ENCODE assay signal across 8 cellular contexts in genomic region chr10:49115015-49115795, GRCh38. TPM values are rescaled to one million over a fixed set of nuclear protein-coding genes. Genes with fewer than 3 reads are reported as not detected.
DNase-seq lines count a peak whose midpoint lies in the region; ATAC-seq and TF ChIP-seq lines count a peak whose summit lies in the region.

VSTM4 (minus strand) TSS chr10:49115522; CDS start chr10:49115485, 37 bp downstream.

- no peak within 1 kb of the TSS for H4K8ac ChIP-seq in H9 (replicated peaks; ENCODE audit: insufficient read length, low read depth, low read length)

- peak within 1 kb of the TSS; percentile 88 for H3K4me2 ChIP-seq in H9 (ENCODE audit: insufficient read depth, insufficient read length, low read length)

- intact Hi-C loops in gastrocnemius medialis (cut with DNase I; ENCODE audit: low total_unique reads): loop anchor here (10.0 kb wide), 1 partner anchor 130 kb away; no protein-coding TSS in a partner anchor

- peak within 1 kb of the TSS; percentile 71 for H3K18ac ChIP-seq in H9 (ENCODE audit: insufficient read length, low read depth, low read length)

- peak; percentile 60 for ATAC-seq in gastrocnemius medialis
- ATAC-seq in GM18517 (IDR thresholded peaks at IDR 0.05; ENCODE audit: unreplicated experiment): no peak
- no peak for ATAC-seq in HG02938 (IDR thresholded peaks at IDR 0.05; ENCODE audit: unreplicated experiment)

- no peak within 1 kb of the TSS for H4K5ac ChIP-seq in H9 (ENCODE audit: insufficient read length, low read depth, low read length)

- no peak within 1 kb of the TSS for H3K27ac Mint-ChIP-seq in H9

- H3K4me1 Mint-ChIP-seq in H9: peaks cover 5 to 7% of the 10 kb centered on the region in 2 experiments; a peak in 2 of 4 replicates

- H3K4me3 ChIP-seq in ACC112 (ENCODE audit: low read depth, low read length): peak within 1 kb of the TSS; percentile 84
- H3K4me3 ChIP-seq in astrocyte of the spinal cord (ENCODE audit: low read depth, low read length): peak within 1 kb of the TSS; percentile 52
- H3K4me3 ChIP-seq in iPS-11a (ENCODE audit: low read depth, low read length): peak within 1 kb of the TSS; percentile 39
- H3K4me3 ChIP-seq in gastrocnemius medialis: peak within 1 kb of the TSS; percentile 55 to 70 (median 62)

- H3K56ac ChIP-seq in H9 (ENCODE audit: insufficient read length, low read depth, low read length): no peak within 1 kb of the TSS

- no peaks in the 10 kb centered on the region for H3K27me3 ChIP-seq in ACC112 (ENCODE audit: insufficient read depth, low read length)
- no peaks in the 10 kb centered on the region; the same call in 1 of the 2 replicates for H3K27me3 ChIP-seq in H9 (ENCODE audit: insufficient read depth, low read length)
- no peaks in the 10 kb centered on the region for H3K27me3 ChIP-seq in gastrocnemius medialis

- H3K4me1 ChIP-seq in ACC112 (ENCODE audit: control insufficient read depth, insufficient read depth, low read length, unreplicated experiment): no peaks in the 10 kb centered on the region
- no peaks in the 10 kb centered on the region for H3K4me1 ChIP-seq in H9 (ENCODE audit: insufficient read depth, low read length)
- H3K4me1 ChIP-seq in gastrocnemius medialis: peaks cover 8 to 12% of the 10 kb centered on the region in 2 donors

- H3K23me2 ChIP-seq in H9 (ENCODE audit: insufficient read length, low read depth, low read length, poor library complexity, severe bottlenecking): peaks cover 5% of the 10 kb centered on the region

- no peaks in the 10 kb centered on the region for H3K79me1 ChIP-seq in H9 (ENCODE audit: insufficient read depth, low read depth, low read length, poor library complexity, severe bottlenecking)

- in situ Hi-C loops in astrocyte of the spinal cord (cut with HindIII; ENCODE audit: low sequenced_read_pairs) (no loop called here), gastrocnemius medialis (cut with MboI; ENCODE audit: low sequenced_read_pairs in 4 of 4) (no loop called here)

- TF ChIP-seq POLR2A in gastrocnemius medialis (IDR thresholded peaks at IDR 0.05): peak in 1 of 2 donors; percentile 33

- no peak within 1 kb of the TSS for H3T11ph ChIP-seq in H9 (ENCODE audit: low read length)

- peak within 1 kb of the TSS; percentile 89 for H2AFZ ChIP-seq in ACC112 (ENCODE audit: low read length, unreplicated experiment)
- no peak within 1 kb of the TSS for H2AFZ ChIP-seq in H9 (ENCODE audit: low read length)

- H4K20me1 ChIP-seq in H9 (ENCODE audit: control insufficient read depth, insufficient read depth, insufficient read length): no peaks in the 10 kb centered on the region

- H3K14ac ChIP-seq in H9 (ENCODE audit: insufficient read depth, low read length): 0 out of 2 replicates have a peak within 1 kb of the TSS, but pooled peaks have one; percentile 8

- H2BK20ac ChIP-seq in H9 (ENCODE audit: low read depth, low read length, poor library complexity, severe bottlenecking): no peak within 1 kb of the TSS

- H4K91ac ChIP-seq in H9 (ENCODE audit: insufficient read length, low read depth, low read length): no peak within 1 kb of the TSS

- TF ChIP-seq CTCF in H9 (conservative IDR thresholded peaks at IDR 0.05) (no peak), astrocyte of the spinal cord (IDR thresholded peaks at IDR 0.05; ENCODE audit: low read depth, low read length) (no peak), gastrocnemius medialis (IDR thresholded peaks at IDR 0.05 in 4 of 5, conservative IDR thresholded peaks at IDR 0.05 in 1 of 5) (no peak)

- no CpG with 5 or more reads among the region's 95 CpGs for WGBS in H9 (ENCODE audit: extremely low coverage, insufficient read length, low lambda C conversion rate)

- no peak within 1 kb of the TSS for H2BK120ac ChIP-seq in H9 (ENCODE audit: low read depth, low read length, poor library complexity, severe bottlenecking)

- H3K27me3 Mint-ChIP-seq in H9 (ENCODE audit: low read depth): peaks cover 34% of the 10 kb centered on the region

- H3K9me3 Mint-ChIP-seq in H9: no peaks in the 10 kb centered on the region

- H3K79me2 ChIP-seq in ACC112 (ENCODE audit: control insufficient read depth, insufficient read depth, low read length, unreplicated experiment) (no peaks in the 10 kb centered on the region), H9 (ENCODE audit: insufficient read depth, low read length) (no peaks in the 10 kb centered on the region)

- DNase-seq in H9 (peak; percentile 32), astrocyte of the spinal cord (ENCODE audit: low read depth, low spot score) (peak; percentile 55), gastrocnemius medialis (no peak)
- DNase-seq in stimulated activated CD4-positive, alpha-beta T cell treated with anti-CD3 and anti-CD28 coated beads, Interleukin-15, amount 100 ng/mL, for 24 hours: no peak

- no peaks in the 10 kb centered on the region for H3K36me3 Mint-ChIP-seq in H9 (ENCODE audit: insufficient read depth in 1 of 3, low read depth in 3 of 3)

- H3K27ac ChIP-seq in ACC112 (ENCODE audit: low read depth, low read length) (peak within 1 kb of the TSS; percentile 27; the same call in 1 of the 2 replicates), H9 (ENCODE audit: insufficient read length, low read depth, low read length) (no peak within 1 kb of the TSS), gastrocnemius medialis (peak within 1 kb of the TSS; percentile 50 to 69 (median 60))

- no peak within 1 kb of the TSS for H2BK12ac ChIP-seq in H9 (ENCODE audit: insufficient read length, low read depth, low read length)

- no peak within 1 kb of the TSS for H3K23ac ChIP-seq in H9 (ENCODE audit: insufficient read length, low read depth, low read length)

- H3K4me3 Mint-ChIP-seq in H9: peak within 1 kb of the TSS; percentile 69 to 85

- H3K36me3 ChIP-seq in ACC112 (ENCODE audit: insufficient read depth, low read length) (no peaks in the 10 kb centered on the region), gastrocnemius medialis (no peaks in the 10 kb centered on the region)

- no peak within 1 kb of the TSS for H2BK15ac ChIP-seq in H9 (ENCODE audit: low read depth, low read length)

- no peak within 1 kb of the TSS for H2BK5ac ChIP-seq in H9 (ENCODE audit: insufficient read length, low read length)

- H2AK5ac ChIP-seq in H9 (ENCODE audit: insufficient read length, low read length): no peak within 1 kb of the TSS

- no peak within 1 kb of the TSS for H3K4ac ChIP-seq in H9 (ENCODE audit: low read depth, low read length)

- H3K9me3 ChIP-seq in H9 (ENCODE audit: control insufficient read depth, low read depth, low read length) (no peaks in the 10 kb centered on the region), gastrocnemius medialis (no peaks in the 10 kb centered on the region)

- peak within 1 kb of the TSS; percentile 4 for H3K9ac ChIP-seq in H9 (ENCODE audit: extremely low read depth, insufficient read length, low read length)

RNA-seq across cellular contexts. Expression of gene VSTM4, which starts in this region (rescaled TPM):
- total RNA-seq in H9 (2021) (0.35 and 0.44 TPM in 2 replicates), gastrocnemius medialis (1 to 10 TPM; 1.8 to 4.0 (median 2.6) TPM)

Comparison
In these comparisons a context has a peak if more than half of its experiments do, and no peak if none do; other contexts are left out.
1. Peak in DNase-seq, H3K9ac ChIP-seq and H3K4me2 ChIP-seq in H9; RNA of the gene not detected or under 1 TPM.
2. ATAC-seq: peak in gastrocnemius medialis (2 of 2); none in GM18517 (single experiment) and HG02938 (single experiment).
3. Peak in every context shown above with its lines, with median percentiles within 50 percentile points of each other: H3K4me3 ChIP-seq.